ENCODE assay signal across 11 cellular contexts in the genomic region with DNA sequence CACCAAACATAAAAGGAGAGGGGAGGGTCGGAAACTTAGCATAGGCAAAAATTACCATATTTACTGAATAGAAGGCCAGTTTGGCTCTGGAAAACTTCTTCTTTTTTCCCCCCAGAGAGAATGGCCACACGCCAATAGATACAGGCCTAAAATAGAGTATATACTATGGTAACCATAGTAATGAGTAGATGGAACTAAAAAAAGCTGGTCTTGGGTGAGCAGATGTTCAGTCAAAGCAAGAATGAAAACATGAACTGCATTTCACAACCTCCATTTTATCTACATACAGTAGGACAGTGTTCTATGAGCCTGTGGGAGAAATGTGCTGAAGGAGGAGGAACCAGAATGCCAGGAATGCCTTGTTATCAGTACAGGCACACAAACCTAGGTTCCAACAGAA.
A peak's percentile ranks its signal among the peaks of the same experiment; 100 is the strongest.
DNase-seq lines count a peak whose midpoint lies in the region; ATAC-seq, FAIRE-seq and TF ChIP-seq lines count a peak whose summit lies in the region.
"Had no signal": no experiment of that assay in that cellular context is flagged by ENCODE, and none has a peak within 500 bp of the region (broad histone marks: within the 10 kb centered on the region; RNA-seq: fewer than 3 reads in every experiment).

No MANE protein-coding gene starts in this region.

- no peaks in the 10 kb centered on the region for H3K9me3 Mint-ChIP-seq in activated T-helper 17 cell treated with anti-CD3 and anti-CD28 coated beads, Interleukin-2, amount 50 U/mL, for 72 hours

- in situ Hi-C loops in GM12878 (cut with MboI): no loop called here

- CTCF ChIA-PET in AG04450 (lab: Charles Lee): no interaction called here
- CTCF ChIA-PET in GM12878 (lab: Yijun Ruan, JAX): interaction anchor here (1.0 kb wide), 1 partner anchor 141 kb away, joined by 5 read pairs; a partner anchor contains a TSS

- H4K20me1 ChIP-seq in GM12878 (ENCODE audit: control insufficient read depth, insufficient read depth): no peaks in the 10 kb centered on the region

- no peak overlapping the region for H3K4me3 ChIP-seq in AG04450 (ENCODE audit: low read depth, low read length)
- no peak overlapping the region for H3K4me3 ChIP-seq in GM12878
- H3K4me3 ChIP-seq: ascending aorta had no signal

- H3K9me3 ChIP-seq in AG04450 (ENCODE audit: control insufficient read depth, insufficient read depth, low read length): no peaks in the 10 kb centered on the region
- H3K9me3 ChIP-seq in GM12878 (replicated peaks; ENCODE audit: control insufficient read depth, insufficient read depth, low read length): no peaks in the 10 kb centered on the region
- H3K9me3 ChIP-seq: ascending aorta had no signal

- TF ChIP-seq CTCF in AG04450 (IDR thresholded peaks at IDR 0.05; ENCODE audit: low read depth, low read length): no peak
- TF ChIP-seq CTCF in GM12878 (IDR thresholded peaks at IDR 0.05 in 2 of 3, conservative IDR thresholded peaks at IDR 0.05 in 1 of 3; ENCODE audit: control insufficient read depth in 2 of 3, extremely low read depth in 1 of 3, insufficient read depth in 1 of 3, low read depth in 3 of 3, low read length in 3 of 3): no peak

- no peaks in the 10 kb centered on the region for H3K36me3 Mint-ChIP-seq in activated T-helper 17 cell treated with anti-CD3 and anti-CD28 coated beads, Interleukin-2, amount 50 U/mL, for 72 hours (ENCODE audit: low read depth)

- no peak for TF ChIP-seq POLR2A in GM12878 (IDR thresholded peaks at IDR 0.05; ENCODE audit: low read depth, low read length)

- no peaks in the 10 kb centered on the region for H3K4me1 Mint-ChIP-seq in activated T-helper 17 cell treated with anti-CD3 and anti-CD28 coated beads, Interleukin-2, amount 50 U/mL, for 72 hours

- H3K9ac ChIP-seq in GM12878 (ENCODE audit: control insufficient read depth, insufficient read depth, low read length): no peak overlapping the region

- peak; percentile 91 for ATAC-seq in GM21390 (IDR thresholded peaks at IDR 0.05; ENCODE audit: unreplicated experiment)
- peak; percentile 90 for ATAC-seq in HG03565 (IDR thresholded peaks at IDR 0.05; ENCODE audit: unreplicated experiment)
- peak; percentile 93 for ATAC-seq in GM12878
- ATAC-seq in activated T-helper 17 cell treated with anti-CD3 and anti-CD28 coated beads, Interleukin-2, amount 50 U/mL, for 72 hours (replicated peaks): no peak

- H3K27me3 ChIP-seq in AG04450 (ENCODE audit: control insufficient read depth, insufficient read depth, low read length) (no peaks in the 10 kb centered on the region), GM12878 (replicated peaks in 1 of 2; ENCODE audit: control insufficient read depth in 2 of 2, insufficient read depth in 2 of 2, low read length in 1 of 2) (no peaks in the 10 kb centered on the region)
- H3K27me3 ChIP-seq: ascending aorta had no signal

- peak overlapping the region; percentile 3; the same call in 1 of the 2 replicates for H3K4me2 ChIP-seq in GM12878 (ENCODE audit: control insufficient read depth, insufficient read depth)

- H3K27me3 Mint-ChIP-seq in activated T-helper 17 cell treated with anti-CD3 and anti-CD28 coated beads, Interleukin-2, amount 50 U/mL, for 72 hours: no peaks in the 10 kb centered on the region

- DNase-seq in AG04450 (ENCODE audit: low read depth, low spot score): peak; percentile 54
- peak; percentile 21 for DNase-seq in GM12878 (ENCODE audit: low read depth, low spot score)
- no peak for DNase-seq in NCI-H2029 treated with DMSO at 0.1 percent for 48 hours (lab: John Stamatoyannopoulos, UW)
- DNase-seq in stimulated activated CD4-positive, alpha-beta T cell treated with anti-CD3 and anti-CD28 coated beads, Interleukin-2, amount 100 ng/mL, for 24 hours: no peak
- DNase-seq in COLO668 (lab: John Stamatoyannopoulos, UW; ENCODE audit: unreplicated experiment): no peak
- DNase-seq: NCI-H1436 treated with DMSO at 0.1 percent for 48 hours had no signal

- peak overlapping the region; percentile 64 for H2AFZ ChIP-seq in GM12878 (ENCODE audit: control insufficient read depth, low read depth, low read length)

- 0% methylated on average over 2 of the region's 2 CpGs for WGBS in GM12878 (ENCODE audit: insufficient coverage, insufficient replicate concordance, low lambda C conversion rate, missing lambda C conversion rate)

- TF ChIP-seq EP300 in GM12878 (IDR thresholded peaks at IDR 0.05; ENCODE audit: borderline replicate concordance in 1 of 2, control insufficient read depth in 1 of 2, low read depth in 2 of 2, low read length in 2 of 2): no peak

- no peaks in the 10 kb centered on the region for H3K36me3 ChIP-seq in GM12878 (ENCODE audit: control insufficient read depth in 2 of 2, insufficient read depth in 2 of 2, low read length in 1 of 2)
- H3K36me3 ChIP-seq: ascending aorta had no signal

- intact Hi-C loops in GM12878 (cut with micrococcal nuclease; ENCODE audit: unreplicated experiment): no loop called here

- no peak for TF ChIP-seq RAD21 in GM12878 (IDR thresholded peaks at IDR 0.05; ENCODE audit: insufficient read depth, low read depth, low read length)

- no TSS peak for BruUV-seq in GM12878 (replicated peaks; lab: Mats Ljungman, UMichigan)

- SMC1A ChIA-PET in GM12878 (lab: Charles Lee; ENCODE audit: uncharacterized antibody, unreplicated experiment): interaction anchor here (1.2 to 1.7 kb wide), 2 partner anchors 21 to 55 kb away, joined by 3 to 4 read pairs; no protein-coding TSS in a partner anchor

- H3K79me2 ChIP-seq in GM12878 (ENCODE audit: control insufficient read depth, insufficient read depth, low read length): no peaks in the 10 kb centered on the region

- FAIRE-seq in GM12878 (lab: Jason Lieb, UNC): no peak
- FAIRE-seq: TTC549 had no signal

- H3K4me3 Mint-ChIP-seq in activated T-helper 17 cell treated with anti-CD3 and anti-CD28 coated beads, Interleukin-2, amount 50 U/mL, for 72 hours: no peak overlapping the region

- H3K27ac ChIP-seq in AG04450 (ENCODE audit: low read depth, low read length) (no peak overlapping the region), GM12878 (ENCODE audit: control insufficient read depth, insufficient read depth) (no peak overlapping the region)
- H3K27ac ChIP-seq: ascending aorta had no signal

- H3K27ac Mint-ChIP-seq in activated T-helper 17 cell treated with anti-CD3 and anti-CD28 coated beads, Interleukin-2, amount 50 U/mL, for 72 hours: no peak overlapping the region

- 0 out of 2 replicates have a peak, but pooled peaks cover 4% of the 10 kb centered on the region for H3K4me1 ChIP-seq in GM12878 (ENCODE audit: control insufficient read depth, insufficient read depth, low read length)
- H3K4me1 ChIP-seq: ascending aorta had no signal

- POLR2A ChIA-PET in AG04450 (lab: Yijun Ruan, JAX) (no interaction called here), GM12878 (lab: Charles Lee) (no interaction called here)

- RAD21 ChIA-PET in GM12878 (lab: Charles Lee; ENCODE audit: unreplicated experiment): no interaction called here

TF ChIP-seq in GM12878, 131 proteins besides CTCF, POLR2A, EP300 and RAD21 (continues in another document):
- no peak for TF ChIP-seq HDAC2 (IDR thresholded peaks at IDR 0.05)
- no peak for TF ChIP-seq GABPA (IDR thresholded peaks at IDR 0.05; ENCODE audit: low read depth)
- TF ChIP-seq SREBF2 (IDR thresholded peaks at IDR 0.05; ENCODE audit: low read length): no peak
- TF ChIP-seq FOXM1 (IDR thresholded peaks at IDR 0.05; ENCODE audit: low read depth, low read length): peak; percentile 36; the same call in 1 of the 2 replicates
- TF ChIP-seq MEF2B (IDR thresholded peaks at IDR 0.05; ENCODE audit: partially characterized antibody, poor library complexity, severe bottlenecking): peak; percentile 84
- TF ChIP-seq, protein P1, sequence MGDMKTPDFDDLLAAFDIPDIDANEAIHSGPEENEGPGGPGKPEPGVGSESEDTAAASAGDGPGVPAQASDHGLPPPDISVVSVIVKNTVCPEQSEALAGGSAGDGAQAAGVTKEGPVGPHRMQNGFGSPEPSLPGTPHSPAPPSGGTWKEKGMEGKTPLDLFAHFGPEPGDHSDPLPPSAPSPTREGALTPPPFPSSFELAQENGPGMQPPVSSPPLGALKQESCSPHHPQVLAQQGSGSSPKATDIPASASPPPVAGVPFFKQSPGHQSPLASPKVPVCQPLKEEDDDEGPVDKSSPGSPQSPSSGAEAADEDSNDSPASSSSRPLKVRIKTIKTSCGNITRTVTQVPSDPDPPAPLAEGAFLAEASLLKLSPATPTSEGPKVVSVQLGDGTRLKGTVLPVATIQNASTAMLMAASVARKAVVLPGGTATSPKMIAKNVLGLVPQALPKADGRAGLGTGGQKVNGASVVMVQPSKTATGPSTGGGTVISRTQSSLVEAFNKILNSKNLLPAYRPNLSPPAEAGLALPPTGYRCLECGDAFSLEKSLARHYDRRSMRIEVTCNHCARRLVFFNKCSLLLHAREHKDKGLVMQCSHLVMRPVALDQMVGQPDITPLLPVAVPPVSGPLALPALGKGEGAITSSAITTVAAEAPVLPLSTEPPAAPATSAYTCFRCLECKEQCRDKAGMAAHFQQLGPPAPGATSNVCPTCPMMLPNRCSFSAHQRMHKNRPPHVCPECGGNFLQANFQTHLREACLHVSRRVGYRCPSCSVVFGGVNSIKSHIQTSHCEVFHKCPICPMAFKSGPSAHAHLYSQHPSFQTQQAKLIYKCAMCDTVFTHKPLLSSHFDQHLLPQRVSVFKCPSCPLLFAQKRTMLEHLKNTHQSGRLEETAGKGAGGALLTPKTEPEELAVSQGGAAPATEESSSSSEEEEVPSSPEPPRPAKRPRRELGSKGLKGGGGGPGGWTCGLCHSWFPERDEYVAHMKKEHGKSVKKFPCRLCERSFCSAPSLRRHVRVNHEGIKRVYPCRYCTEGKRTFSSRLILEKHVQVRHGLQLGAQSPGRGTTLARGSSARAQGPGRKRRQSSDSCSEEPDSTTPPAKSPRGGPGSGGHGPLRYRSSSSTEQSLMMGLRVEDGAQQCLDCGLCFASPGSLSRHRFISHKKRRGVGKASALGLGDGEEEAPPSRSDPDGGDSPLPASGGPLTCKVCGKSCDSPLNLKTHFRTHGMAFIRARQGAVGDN (IDR thresholded peaks at IDR 0.05): no peak
- TF ChIP-seq, protein P2, sequence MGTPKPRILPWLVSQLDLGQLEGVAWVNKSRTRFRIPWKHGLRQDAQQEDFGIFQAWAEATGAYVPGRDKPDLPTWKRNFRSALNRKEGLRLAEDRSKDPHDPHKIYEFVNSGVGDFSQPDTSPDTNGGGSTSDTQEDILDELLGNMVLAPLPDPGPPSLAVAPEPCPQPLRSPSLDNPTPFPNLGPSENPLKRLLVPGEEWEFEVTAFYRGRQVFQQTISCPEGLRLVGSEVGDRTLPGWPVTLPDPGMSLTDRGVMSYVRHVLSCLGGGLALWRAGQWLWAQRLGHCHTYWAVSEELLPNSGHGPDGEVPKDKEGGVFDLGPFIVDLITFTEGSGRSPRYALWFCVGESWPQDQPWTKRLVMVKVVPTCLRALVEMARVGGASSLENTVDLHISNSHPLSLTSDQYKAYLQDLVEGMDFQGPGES (IDR thresholded peaks at IDR 0.05): no peak
- peak; percentile 32 to 41; a peak in 2 of 4 replicates for TF ChIP-seq IKZF2 (IDR thresholded peaks at IDR 0.05)

Comparison
In these comparisons a context has a peak if more than half of its experiments do, and no peak if none do; other contexts are left out.
1. DNase-seq: peak in AG04450 (single experiment) and GM12878 (single experiment); none in NCI-H2029 treated with DMSO at 0.1 percent for 48 hours (single experiment), stimulated activated CD4-positive, alpha-beta T cell treated with anti-CD3 and anti-CD28 coated beads, Interleukin-2, amount 100 ng/mL, for 24 hours (0 of 2) and COLO668 (single experiment).